Comparison of ENCODE assay signal across 2 cellular contexts in genomic region chr2:54523336-54523959, GRCh38.
TF ChIP-seq lines count a peak whose summit lies in the region.

No MANE protein-coding gene starts in this region.

TF ChIP-seq in WTC11, 78 proteins besides CTCF, POLR2A, EP300 and RAD21 (continued from another document):
- TF ChIP-seq RELA (CRISPR knock-in tag; IDR thresholded peaks at IDR 0.05; ENCODE audit: borderline replicate concordance) = no peak
- TF ChIP-seq, protein P1, sequence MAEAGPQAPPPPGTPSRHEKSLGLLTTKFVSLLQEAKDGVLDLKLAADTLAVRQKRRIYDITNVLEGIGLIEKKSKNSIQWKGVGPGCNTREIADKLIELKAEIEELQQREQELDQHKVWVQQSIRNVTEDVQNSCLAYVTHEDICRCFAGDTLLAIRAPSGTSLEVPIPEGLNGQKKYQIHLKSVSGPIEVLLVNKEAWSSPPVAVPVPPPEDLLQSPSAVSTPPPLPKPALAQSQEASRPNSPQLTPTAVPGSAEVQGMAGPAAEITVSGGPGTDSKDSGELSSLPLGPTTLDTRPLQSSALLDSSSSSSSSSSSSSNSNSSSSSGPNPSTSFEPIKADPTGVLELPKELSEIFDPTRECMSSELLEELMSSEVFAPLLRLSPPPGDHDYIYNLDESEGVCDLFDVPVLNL (CRISPR knock-in tag; IDR thresholded peaks at IDR 0.05; ENCODE audit: borderline replicate concordance, low read depth) = no peak
- TF ChIP-seq PRDM15 (CRISPR knock-in tag; IDR thresholded peaks at IDR 0.05) = no peak
- TF ChIP-seq NR3C1 (CRISPR knock-in tag; conservative IDR thresholded peaks at IDR 0.05; ENCODE audit: low read depth) = no peak
- no peak for TF ChIP-seq TEAD4 (CRISPR knock-in tag; IDR thresholded peaks at IDR 0.05)
- TF ChIP-seq SOX15 (CRISPR knock-in tag; IDR thresholded peaks at IDR 0.05) = no peak
- no peak for TF ChIP-seq GTF2I (CRISPR knock-in tag; conservative IDR thresholded peaks at IDR 0.05)
- TF ChIP-seq, protein P2, sequence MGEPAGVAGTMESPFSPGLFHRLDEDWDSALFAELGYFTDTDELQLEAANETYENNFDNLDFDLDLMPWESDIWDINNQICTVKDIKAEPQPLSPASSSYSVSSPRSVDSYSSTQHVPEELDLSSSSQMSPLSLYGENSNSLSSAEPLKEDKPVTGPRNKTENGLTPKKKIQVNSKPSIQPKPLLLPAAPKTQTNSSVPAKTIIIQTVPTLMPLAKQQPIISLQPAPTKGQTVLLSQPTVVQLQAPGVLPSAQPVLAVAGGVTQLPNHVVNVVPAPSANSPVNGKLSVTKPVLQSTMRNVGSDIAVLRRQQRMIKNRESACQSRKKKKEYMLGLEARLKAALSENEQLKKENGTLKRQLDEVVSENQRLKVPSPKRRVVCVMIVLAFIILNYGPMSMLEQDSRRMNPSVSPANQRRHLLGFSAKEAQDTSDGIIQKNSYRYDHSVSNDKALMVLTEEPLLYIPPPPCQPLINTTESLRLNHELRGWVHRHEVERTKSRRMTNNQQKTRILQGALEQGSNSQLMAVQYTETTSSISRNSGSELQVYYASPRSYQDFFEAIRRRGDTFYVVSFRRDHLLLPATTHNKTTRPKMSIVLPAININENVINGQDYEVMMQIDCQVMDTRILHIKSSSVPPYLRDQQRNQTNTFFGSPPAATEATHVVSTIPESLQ (CRISPR knock-in tag; IDR thresholded peaks at IDR 0.05) = no peak
- TF ChIP-seq ETV6 (CRISPR knock-in tag; IDR thresholded peaks at IDR 0.05) = no peak
- no peak for TF ChIP-seq CBFB (CRISPR knock-in tag; IDR thresholded peaks at IDR 0.05; ENCODE audit: low read depth)
- TF ChIP-seq, protein P3, sequence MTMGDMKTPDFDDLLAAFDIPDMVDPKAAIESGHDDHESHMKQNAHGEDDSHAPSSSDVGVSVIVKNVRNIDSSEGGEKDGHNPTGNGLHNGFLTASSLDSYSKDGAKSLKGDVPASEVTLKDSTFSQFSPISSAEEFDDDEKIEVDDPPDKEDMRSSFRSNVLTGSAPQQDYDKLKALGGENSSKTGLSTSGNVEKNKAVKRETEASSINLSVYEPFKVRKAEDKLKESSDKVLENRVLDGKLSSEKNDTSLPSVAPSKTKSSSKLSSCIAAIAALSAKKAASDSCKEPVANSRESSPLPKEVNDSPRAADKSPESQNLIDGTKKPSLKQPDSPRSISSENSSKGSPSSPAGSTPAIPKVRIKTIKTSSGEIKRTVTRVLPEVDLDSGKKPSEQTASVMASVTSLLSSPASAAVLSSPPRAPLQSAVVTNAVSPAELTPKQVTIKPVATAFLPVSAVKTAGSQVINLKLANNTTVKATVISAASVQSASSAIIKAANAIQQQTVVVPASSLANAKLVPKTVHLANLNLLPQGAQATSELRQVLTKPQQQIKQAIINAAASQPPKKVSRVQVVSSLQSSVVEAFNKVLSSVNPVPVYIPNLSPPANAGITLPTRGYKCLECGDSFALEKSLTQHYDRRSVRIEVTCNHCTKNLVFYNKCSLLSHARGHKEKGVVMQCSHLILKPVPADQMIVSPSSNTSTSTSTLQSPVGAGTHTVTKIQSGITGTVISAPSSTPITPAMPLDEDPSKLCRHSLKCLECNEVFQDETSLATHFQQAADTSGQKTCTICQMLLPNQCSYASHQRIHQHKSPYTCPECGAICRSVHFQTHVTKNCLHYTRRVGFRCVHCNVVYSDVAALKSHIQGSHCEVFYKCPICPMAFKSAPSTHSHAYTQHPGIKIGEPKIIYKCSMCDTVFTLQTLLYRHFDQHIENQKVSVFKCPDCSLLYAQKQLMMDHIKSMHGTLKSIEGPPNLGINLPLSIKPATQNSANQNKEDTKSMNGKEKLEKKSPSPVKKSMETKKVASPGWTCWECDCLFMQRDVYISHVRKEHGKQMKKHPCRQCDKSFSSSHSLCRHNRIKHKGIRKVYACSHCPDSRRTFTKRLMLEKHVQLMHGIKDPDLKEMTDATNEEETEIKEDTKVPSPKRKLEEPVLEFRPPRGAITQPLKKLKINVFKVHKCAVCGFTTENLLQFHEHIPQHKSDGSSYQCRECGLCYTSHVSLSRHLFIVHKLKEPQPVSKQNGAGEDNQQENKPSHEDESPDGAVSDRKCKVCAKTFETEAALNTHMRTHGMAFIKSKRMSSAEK (CRISPR knock-in tag; IDR thresholded peaks at IDR 0.05; ENCODE audit: borderline replicate concordance) = no peak

TF ChIP-seq in SK-N-SH, 30 proteins besides CTCF, POLR2A, EP300 and RAD21 (continued from another document):
- no peak for TF ChIP-seq MXI1 (IDR thresholded peaks at IDR 0.05; ENCODE audit: low read depth, low read length)
